8 cellular contexts compared by ENCODE assay signal in the genomic region with DNA sequence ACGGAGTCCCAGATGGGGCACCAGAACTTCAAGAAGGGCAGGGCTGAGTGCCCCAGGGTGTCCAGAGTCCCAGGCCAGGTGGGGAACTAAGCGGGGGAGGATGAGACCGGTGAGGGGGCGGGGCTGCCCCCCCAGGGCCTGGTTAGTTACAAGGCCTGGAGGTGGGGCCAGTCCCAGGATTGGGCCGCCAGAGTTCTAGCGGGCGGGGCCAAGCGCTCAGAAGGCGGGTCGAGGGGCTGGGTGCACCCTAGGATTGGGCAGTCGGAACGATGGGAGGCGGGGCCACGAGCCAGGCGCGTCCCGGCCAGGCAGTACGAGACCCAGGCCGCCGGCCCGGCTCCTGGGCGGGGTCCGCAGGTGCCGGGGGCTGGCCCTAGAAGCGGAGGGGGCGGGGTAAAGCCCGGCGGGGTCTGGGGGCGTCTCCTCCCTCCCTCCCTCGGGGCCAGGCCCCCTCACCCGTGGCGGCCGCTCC. TPM values are rescaled to one million over a fixed set of nuclear protein-coding genes. Genes with fewer than 3 reads are reported as not detected.
DNase-seq lines count a peak whose midpoint lies in the region; ATAC-seq and TF ChIP-seq lines count a peak whose summit lies in the region.

No MANE protein-coding gene starts in this region.

- no peaks in the 10 kb centered on the region for H3K27me3 ChIP-seq in ovary
- no peaks in the 10 kb centered on the region for H3K27me3 ChIP-seq in thyroid gland

- TF ChIP-seq POLR2A in ovary (IDR thresholded peaks at IDR 0.05) (no peak), thyroid gland (IDR thresholded peaks at IDR 0.05) (no peak)

- H3K27ac Mint-ChIP-seq in activated naive CD8-positive, alpha-beta T cell treated with anti-CD3 and anti-CD28 coated beads for 36 hours = peak overlapping the region; percentile 80

- peak; percentile 92 for ATAC-seq in HG02642 (IDR thresholded peaks at IDR 0.05; ENCODE audit: poor library complexity, unreplicated experiment)
- ATAC-seq in Right ventricle myocardium inferior = peak; percentile 96

- H3K27me3 Mint-ChIP-seq in activated naive CD8-positive, alpha-beta T cell treated with anti-CD3 and anti-CD28 coated beads for 36 hours = peaks cover 3% of the 10 kb centered on the region

- H3K9me3 ChIP-seq in ovary = no peaks in the 10 kb centered on the region
- no peaks in the 10 kb centered on the region for H3K9me3 ChIP-seq in thyroid gland

- no peaks in the 10 kb centered on the region for H3K9me3 Mint-ChIP-seq in activated naive CD8-positive, alpha-beta T cell treated with anti-CD3 and anti-CD28 coated beads for 36 hours

- H3K4me1 Mint-ChIP-seq in activated naive CD8-positive, alpha-beta T cell treated with anti-CD3 and anti-CD28 coated beads for 36 hours = peaks cover 11% of the 10 kb centered on the region

- DNase-seq in NCI-H1092 treated with DMSO at 0.1 percent for 48 hours (lab: John Stamatoyannopoulos, UW) (peak; percentile 89), SKM-1 (lab: John Stamatoyannopoulos, UW; ENCODE audit: unreplicated experiment) (peak; percentile 91), Right ventricle myocardium inferior (ENCODE audit: missing footprints) (peak; percentile 98), ovary (peak; percentile 97 to 98 (median 97)), thyroid gland (peak; percentile 98 to 99)
- DNase-seq in activated naive CD8-positive, alpha-beta T cell treated with anti-CD3 and anti-CD28 coated beads for 36 hours = peak; percentile 99

- 1 to 4% (median 1%) methylated on average over 2 to 33 of the region's 33 CpGs for WGBS in ovary, 3 donors
- WGBS in thyroid gland, 2 donors = 3 to 14% methylated on average over 3 to 16 of the region's 33 CpGs

- intact Hi-C loops in Right ventricle myocardium inferior (cut with DNase I) = loop anchor here (1.0 to 2.0 kb wide), 2 partner anchors 24 to 70 kb away; a partner anchor contains a TSS
- intact Hi-C loops in ovary (cut with DNase I) = no loop called here
- intact Hi-C loops in thyroid gland (cut with DNase I) = no loop called here

- TF ChIP-seq CTCF in ovary (IDR thresholded peaks at IDR 0.05) = no peak
- no peak for TF ChIP-seq CTCF in thyroid gland (IDR thresholded peaks at IDR 0.05)

- peaks cover 10% of the 10 kb centered on the region for H3K36me3 Mint-ChIP-seq in activated naive CD8-positive, alpha-beta T cell treated with anti-CD3 and anti-CD28 coated beads for 36 hours

- peak overlapping the region; percentile 65 for H3K4me3 ChIP-seq in GM08714 (ENCODE audit: low read length)
- H3K4me3 ChIP-seq in ovary = peak overlapping the region; percentile 91
- peak overlapping the region; percentile 40 to 98 (median 56) for H3K4me3 ChIP-seq in thyroid gland (replicated peaks in 1 of 3)

- H3K36me3 ChIP-seq in ovary (no peaks in the 10 kb centered on the region), thyroid gland (no peaks in the 10 kb centered on the region)

- H3K4me1 ChIP-seq in ovary (ENCODE audit: insufficient read depth) (peaks cover 3% of the 10 kb centered on the region), thyroid gland (peaks cover 0 to 9% of the 10 kb centered on the region in 2 donors)

- H3K27ac ChIP-seq in ovary (peak overlapping the region; percentile 74 to 91), thyroid gland (peak overlapping the region; percentile 78 to 98 (median 87))

- TF ChIP-seq EP300 in ovary (IDR thresholded peaks at IDR 0.05) = no peak

- H3K4me3 Mint-ChIP-seq in activated naive CD8-positive, alpha-beta T cell treated with anti-CD3 and anti-CD28 coated beads for 36 hours = peak overlapping the region; percentile 86

RNA-seq across cellular contexts. Expression of a gene that starts 0.6 kb away (rescaled TPM):
- total RNA-seq in activated naive CD8-positive, alpha-beta T cell treated with anti-CD3 and anti-CD28 coated beads for 36 hours = 10 to 100 TPM; 12.9 to 13.1 TPM
- total RNA-seq in Right ventricle myocardium inferior (4.8 TPM), ovary (10 to 100 TPM in 6 of 7 donors, 1 to 10 TPM in 1; 7.7 to 16.8 (median 11.4) TPM), thyroid gland (10 to 100 TPM; 13.6 to 41.7 (median 14.2) TPM)
- polyA plus RNA-seq in ovary = 1 to 10 TPM; 2.9 to 9.5 TPM

RNA-seq across cellular contexts. Expression of a gene that starts 23.9 kb away (rescaled TPM):
- 10 to 100 TPM; 46.7 to 51.7 TPM for total RNA-seq in activated naive CD8-positive, alpha-beta T cell treated with anti-CD3 and anti-CD28 coated beads for 36 hours
- 172 TPM for total RNA-seq in Right ventricle myocardium inferior
- total RNA-seq in ovary = 10 to 100 TPM; 57.0 to 84.8 (median 58.2) TPM
- polyA plus RNA-seq in ovary = 10 to 100 TPM; 16.3 to 73.1 TPM
- total RNA-seq in thyroid gland = 10 to 100 TPM; 36.5 to 77.5 (median 68.9) TPM

RNA-seq across cellular contexts. Expression of a gene that starts 24.2 kb away (rescaled TPM):
- not detected for total RNA-seq in activated naive CD8-positive, alpha-beta T cell treated with anti-CD3 and anti-CD28 coated beads for 36 hours
- total RNA-seq in Right ventricle myocardium inferior = 0.35 TPM
- total RNA-seq in ovary = not detected
- polyA plus RNA-seq in ovary = not detected
- total RNA-seq in thyroid gland = not detected

RNA-seq across cellular contexts. Expression of a gene that starts 33.6 kb away (rescaled TPM):
- total RNA-seq in activated naive CD8-positive, alpha-beta T cell treated with anti-CD3 and anti-CD28 coated beads for 36 hours = under 1 TPM in 1 of 2 experiments, not detected in 1; 0.36 TPM
- total RNA-seq in Right ventricle myocardium inferior (174 TPM), ovary (100 to 1,000 TPM in 1 of 7 donors, 10 to 100 TPM in 6; 13.9 to 485 (median 59.2) TPM), thyroid gland (10 to 100 TPM in 2 of 4 donors, 1 to 10 TPM in 2; 6.3 to 21.6 (median 8.7) TPM)
- polyA plus RNA-seq in ovary = 100 to 1,000 TPM in 1 of 2 donors, 10 to 100 TPM in 1; 76.5 to 725 TPM

RNA-seq across cellular contexts. Expression of a gene that starts 54.0 kb away (rescaled TPM):
- 10 to 100 TPM; 63.8 to 69.3 TPM for total RNA-seq in activated naive CD8-positive, alpha-beta T cell treated with anti-CD3 and anti-CD28 coated beads for 36 hours
- total RNA-seq in Right ventricle myocardium inferior = 33.5 TPM
- 10 to 100 TPM; 30.4 to 57.4 (median 49.5) TPM for total RNA-seq in ovary
- polyA plus RNA-seq in ovary = 10 to 100 TPM; 39.4 to 49.1 TPM
- total RNA-seq in thyroid gland = 10 to 100 TPM; 18.7 to 57.0 (median 30.9) TPM

Comparison
In these comparisons a context has a peak if more than half of its experiments do, and no peak if none do; other contexts are left out.
1. Peak in every context shown above with its lines: DNase-seq, ATAC-seq, H3K4me3 ChIP-seq and H3K27ac ChIP-seq.